Comparison of ENCODE assay signal across 8 cellular contexts in the genomic region with DNA sequence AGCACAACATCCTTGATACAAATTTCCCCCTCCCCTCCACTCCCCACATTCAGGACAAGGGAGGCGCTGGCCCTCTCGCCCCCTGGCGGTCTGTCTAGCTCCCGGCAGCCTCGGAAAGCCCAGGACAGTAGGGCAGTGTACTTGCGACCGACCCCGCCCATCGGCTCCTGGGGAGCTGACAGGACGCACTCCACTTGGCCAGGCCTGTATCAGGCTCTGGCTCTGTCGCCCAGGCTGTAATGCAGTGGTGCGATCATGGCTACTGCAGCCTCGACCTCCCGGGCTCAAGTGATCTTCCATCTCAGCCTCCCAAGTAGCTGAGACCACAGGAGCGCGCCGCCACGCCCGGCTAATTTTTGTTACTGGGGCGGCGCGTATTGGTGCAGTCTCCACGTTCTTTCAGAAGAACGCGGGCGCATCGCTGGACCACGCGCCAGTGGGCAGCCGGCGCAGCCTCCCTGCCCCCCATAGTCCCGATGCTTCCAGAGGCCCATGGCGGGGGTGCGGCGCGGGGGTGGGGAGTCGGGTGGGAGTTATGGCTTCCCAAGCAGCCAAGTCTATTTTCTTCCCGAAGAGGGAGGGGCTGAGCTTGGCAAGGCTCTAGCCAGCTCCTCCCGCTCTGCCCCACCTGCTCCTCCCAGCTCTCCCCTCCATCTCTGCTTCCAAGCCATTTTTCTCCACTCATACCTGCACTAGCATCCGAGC. TPM values are rescaled to one million over a fixed set of nuclear protein-coding genes. Genes with fewer than 3 reads are reported as not detected.
DNase-seq lines count a peak whose midpoint lies in the region; ATAC-seq, FAIRE-seq and TF ChIP-seq lines count a peak whose summit lies in the region.
"Had no signal": no experiment of that assay in that cellular context is flagged by ENCODE, and none has a peak within 500 bp of the region (broad histone marks: within the 10 kb centered on the region; RNA-seq: fewer than 3 reads in every experiment).

No MANE protein-coding gene starts in this region.

- peak; percentile 67 for ATAC-seq in HG03196 (IDR thresholded peaks at IDR 0.05; ENCODE audit: unreplicated experiment)

- peak; percentile 62 for TF ChIP-seq CTCF in GM13977 (IDR thresholded peaks at IDR 0.05; ENCODE audit: extremely low read depth, insufficient read depth, missing control alignments)
- peak; percentile 64 for TF ChIP-seq CTCF in OCI-LY7 (conservative IDR thresholded peaks at IDR 0.05; ENCODE audit: low read length)
- peak; percentile 68 for TF ChIP-seq CTCF in neural crest cell (conservative IDR thresholded peaks at IDR 0.05)

- H3K4me3 ChIP-seq in OCI-LY7 (ENCODE audit: low read depth, low read length, poor library complexity, severe bottlenecking): no peak overlapping the region

- H3K9me2 ChIP-seq in OCI-LY7 (ENCODE audit: insufficient read depth, low read length): no peaks in the 10 kb centered on the region

- H3K9me3 ChIP-seq in OCI-LY7 (ENCODE audit: low read length): no peaks in the 10 kb centered on the region

- POLR2A ChIA-PET in OCI-LY7 (lab: Charles Lee): no interaction called here

- DNase-seq in GM13977 (ENCODE audit: low spot score): peak; percentile 69
- DNase-seq in OCI-LY7 (ENCODE audit: low spot score): peak; percentile 60
- peak; percentile 33 for DNase-seq in activated T-helper 1 cell treated with Interleukin-2 at 50 U/mL for 16 hours (ENCODE audit: low read depth)
- DNase-seq in fibroblast of peridontal ligament (ENCODE audit: extremely low read depth): peak; percentile 29
- peak; percentile 74 for DNase-seq in neural crest cell (ENCODE audit: low read depth, low spot score)
- DNase-seq in urothelium cell line (ENCODE audit: low spot score): peak; percentile 67

- H3K4me1 ChIP-seq in OCI-LY7 (ENCODE audit: insufficient read depth, low read length, poor library complexity, severe bottlenecking): no peaks in the 10 kb centered on the region

- H3K79me2 ChIP-seq in OCI-LY7 (ENCODE audit: insufficient read depth, low read depth, low read length): no peaks in the 10 kb centered on the region

- no peaks in the 10 kb centered on the region for H3K36me3 ChIP-seq in OCI-LY7 (ENCODE audit: insufficient read depth, low read length)

- FAIRE-seq in urothelium cell line (lab: Jason Lieb, UNC): no peak

- CTCF ChIA-PET in OCI-LY7 (lab: Charles Lee; ENCODE audit: unreplicated experiment): no interaction called here

- no TSS peak for BruUV-seq in OCI-LY7 (replicated peaks; lab: Mats Ljungman, UMichigan)

- no peak overlapping the region for H3K27ac ChIP-seq in OCI-LY7 (ENCODE audit: low read depth, low read length, poor library complexity, severe bottlenecking)

- no peaks in the 10 kb centered on the region for H4K20me1 ChIP-seq in OCI-LY7 (ENCODE audit: insufficient read depth, low read length)

- in situ Hi-C loops in GM13977 (cut with MboI; ENCODE audit: low pct_unique_long_range_greater_than_20kb, low sequenced_read_pairs, unreplicated experiment): loop anchor here (25.0 kb wide), 1 partner anchor 376 kb away; no protein-coding TSS in a partner anchor

- H3K4me1 Mint-ChIP-seq in neural crest cell: no peaks in the 10 kb centered on the region

- peaks cover 3% of the 10 kb centered on the region for H3K36me3 Mint-ChIP-seq in neural crest cell (ENCODE audit: low read depth)

- H3K4me2 ChIP-seq in OCI-LY7 (ENCODE audit: low read length): no peak overlapping the region; the same call in 1 of the 2 replicates

- H2AFZ ChIP-seq in OCI-LY7 (ENCODE audit: low read length): no peak overlapping the region

- intact Hi-C loops in OCI-LY7 (cut with micrococcal nuclease; ENCODE audit: unreplicated experiment): no loop called here

- peaks cover 4% of the 10 kb centered on the region for H3K9me3 Mint-ChIP-seq in neural crest cell

- no peak overlapping the region for H3K27ac Mint-ChIP-seq in neural crest cell (ENCODE audit: unreplicated experiment)

- peak overlapping the region; percentile 51 for H3K4me3 Mint-ChIP-seq in neural crest cell

- no peaks in the 10 kb centered on the region for H3K27me3 Mint-ChIP-seq in neural crest cell (ENCODE audit: low read depth)

RNA-seq across cellular contexts. Expression of a gene that starts 7.8 kb away (rescaled TPM):
- not detected in 2 replicates for total RNA-seq in OCI-LY7 (2014; rRNA removed; shearing (Covaris generic))
- total RNA-seq in OCI-LY7 (2022) (not detected in 2 replicates), neural crest cell (not detected in 2 replicates)
- total RNA-seq: glomerular endothelial cell had no signal

RNA-seq across cellular contexts. Expression of a gene that starts 16.2 kb away (rescaled TPM):
- total RNA-seq in OCI-LY7 (2014; rRNA removed; shearing (Covaris generic)): 61.3 and 82.1 TPM in 2 replicates
- total RNA-seq in OCI-LY7 (2022) (66.7 and 86.3 TPM in 2 replicates), neural crest cell (62.0 and 65.6 TPM in 2 replicates)

RNA-seq across cellular contexts. Expression of a gene that starts 16.3 kb away (rescaled TPM):
- 32.8 and 37.4 TPM in 2 replicates for total RNA-seq in OCI-LY7 (2014; rRNA removed; shearing (Covaris generic))
- total RNA-seq in OCI-LY7 (2022): 25.2 and 26.4 TPM in 2 replicates
- 11.5 and 11.9 TPM in 2 replicates for total RNA-seq in neural crest cell

RNA-seq across cellular contexts. Expression of a gene that starts 35.1 kb away (rescaled TPM):
- 8.7 and 10.8 TPM in 2 replicates for total RNA-seq in OCI-LY7 (2014; rRNA removed; shearing (Covaris generic))
- total RNA-seq in OCI-LY7 (2022): 25.1 and 25.5 TPM in 2 replicates
- total RNA-seq in neural crest cell: 20.1 and 22.5 TPM in 2 replicates

RNA-seq across cellular contexts. Expression of a gene that starts 55.7 kb away (rescaled TPM):
- total RNA-seq in OCI-LY7 (2014; rRNA removed; shearing (Covaris generic)): 5.2 and 6.9 TPM in 2 replicates
- total RNA-seq in OCI-LY7 (2022): 11.9 and 14.8 TPM in 2 replicates
- 8.6 and 9.6 TPM in 2 replicates for total RNA-seq in neural crest cell
